Comparison of ENCODE assay signal across 2 cellular contexts in genomic region chr21:42543106-42543847, GRCh38.
TF ChIP-seq lines count a peak whose summit lies in the region.

No MANE protein-coding gene starts in this region.

TF ChIP-seq in K562, 482 proteins besides CTCF, POLR2A, EP300 and RAD21:
- no peak for TF ChIP-seq POLR2AphosphoS5 (IDR thresholded peaks at IDR 0.05; ENCODE audit: control insufficient read depth, insufficient read depth, low read depth, low read length)
- peak; percentile 26 for TF ChIP-seq WHSC1 (IDR thresholded peaks at IDR 0.05; ENCODE audit: low read length)

TF ChIP-seq in SK-N-SH, 30 proteins besides CTCF, POLR2A, EP300 and RAD21:
- TF ChIP-seq GABPA (IDR thresholded peaks at IDR 0.05; ENCODE audit: low read depth), result no peak
- TF ChIP-seq USF2 (IDR thresholded peaks at IDR 0.05; ENCODE audit: borderline replicate concordance, low read depth, low read length), result no peak
- no peak for TF ChIP-seq SMC3 (IDR thresholded peaks at IDR 0.05; ENCODE audit: low read depth, low read length)
- no peak for TF ChIP-seq JUND (IDR thresholded peaks at IDR 0.05)
- no peak for TF ChIP-seq MXI1 (IDR thresholded peaks at IDR 0.05; ENCODE audit: low read depth, low read length)
- no peak for TF ChIP-seq PBX3 (IDR thresholded peaks at IDR 0.05)
